ENCODE assay signal across 8 cellular contexts in the genomic region with DNA sequence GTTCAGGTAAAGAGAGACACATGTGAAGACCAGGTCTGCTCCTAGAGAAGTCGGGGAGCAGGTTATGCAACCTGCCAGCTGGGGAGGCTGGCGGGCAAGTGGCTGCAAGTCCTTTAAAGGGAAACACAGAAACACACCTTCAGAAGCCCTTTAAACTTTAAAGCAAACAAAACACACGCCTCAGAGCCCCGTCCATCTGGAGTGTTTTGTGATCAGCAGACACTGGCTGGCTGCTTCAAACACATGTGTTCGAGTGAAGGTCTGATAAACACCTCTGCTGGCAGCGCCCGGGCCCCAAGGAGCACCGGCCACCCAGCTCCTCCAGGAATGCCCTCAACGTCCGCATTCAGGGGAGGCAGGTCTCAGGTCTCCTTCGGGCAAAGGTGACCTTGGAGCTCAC. TPM values are rescaled to one million over a fixed set of nuclear protein-coding genes. Genes with fewer than 3 reads are reported as not detected.
DNase-seq lines count a peak whose midpoint lies in the region; ATAC-seq, FAIRE-seq and TF ChIP-seq lines count a peak whose summit lies in the region.
"Had no signal": no experiment of that assay in that cellular context is flagged by ENCODE, and none has a peak within 500 bp of the region (broad histone marks: within the 10 kb centered on the region; RNA-seq: fewer than 3 reads in every experiment).

No MANE protein-coding gene starts in this region.

- H3K4me1 ChIP-seq in GM23338 (ENCODE audit: insufficient read depth) (peaks cover 28% of the 10 kb centered on the region), hepatocyte (ENCODE audit: insufficient read depth) (peaks cover 32% of the 10 kb centered on the region), suprapubic skin (peaks cover 49% of the 10 kb centered on the region)
- H3K4me1 ChIP-seq: esophagus muscularis mucosa had no signal

- TF ChIP-seq EP300 in suprapubic skin (IDR thresholded peaks at IDR 0.05) = no peak

- H3K36me3 Mint-ChIP-seq in GM23338 (ENCODE audit: low read depth) = peaks cover 24% of the 10 kb centered on the region

- H3K4me3 Mint-ChIP-seq in GM23338 = no peak overlapping the region

- H3K9me2 ChIP-seq in GM23338 (ENCODE audit: insufficient read depth) = no peaks in the 10 kb centered on the region
- H3K9me2 ChIP-seq in hepatocyte (replicated peaks; ENCODE audit: insufficient read depth) = no peaks in the 10 kb centered on the region

- no peak overlapping the region for H3K27ac Mint-ChIP-seq in GM23338

- peaks cover 54% of the 10 kb centered on the region for H3K4me1 Mint-ChIP-seq in GM23338

- H3K27me3 ChIP-seq in GM23338 (ENCODE audit: insufficient read depth) (no peaks in the 10 kb centered on the region), hepatocyte (no peaks in the 10 kb centered on the region), suprapubic skin (no peaks in the 10 kb centered on the region)

- no peak overlapping the region for H3K27ac ChIP-seq in GM23338 (ENCODE audit: low read depth)
- H3K27ac ChIP-seq in hepatocyte = peak overlapping the region; percentile 72
- peak overlapping the region; percentile 90 for H3K27ac ChIP-seq in suprapubic skin
- H3K27ac ChIP-seq: esophagus muscularis mucosa had no signal

- H3K27me3 Mint-ChIP-seq in GM23338 (ENCODE audit: insufficient read depth, low read depth, poor library complexity) = peaks cover 19% of the 10 kb centered on the region

- H3K9me3 Mint-ChIP-seq in GM23338 = no peaks in the 10 kb centered on the region

- H3K36me3 ChIP-seq in GM23338 (ENCODE audit: insufficient read depth) (no peaks in the 10 kb centered on the region), hepatocyte (replicated peaks; ENCODE audit: insufficient read depth, low read depth) (no peaks in the 10 kb centered on the region), suprapubic skin (peaks cover 10% of the 10 kb centered on the region)
- H3K36me3 ChIP-seq: esophagus muscularis mucosa had no signal

- peaks cover 9% of the 10 kb centered on the region; the same call in 1 of the 2 replicates for H3K79me2 ChIP-seq in GM23338 (replicated peaks; ENCODE audit: insufficient read depth)
- H3K79me2 ChIP-seq in hepatocyte = peaks cover 89% of the 10 kb centered on the region

- 0 out of 2 replicates have a peak, but pooled peaks cover 3% of the 10 kb centered on the region for H3F3A ChIP-seq in GM23338 (replicated peaks; ENCODE audit: low read depth)

- FAIRE-seq in urothelium cell line (lab: Jason Lieb, UNC) = no peak

- H3K4me2 ChIP-seq in GM23338 (peak overlapping the region; percentile 51; the same call in 1 of the 2 replicates), hepatocyte (peak overlapping the region; percentile 50)

- TF ChIP-seq POLR2A in suprapubic skin (IDR thresholded peaks at IDR 0.05) = no peak

- H2AFZ ChIP-seq in GM23338 = no peak overlapping the region
- no peak overlapping the region for H2AFZ ChIP-seq in hepatocyte

- TF ChIP-seq CTCF in GM23338 (conservative IDR thresholded peaks at IDR 0.05; ENCODE audit: low read depth in 2 of 2) (no peak), hepatocyte (IDR thresholded peaks at IDR 0.05; ENCODE audit: poor library complexity) (no peak), suprapubic skin (IDR thresholded peaks at IDR 0.05) (no peak)

- H3K9me3 ChIP-seq in hepatocyte (ENCODE audit: low read depth) (no peaks in the 10 kb centered on the region), suprapubic skin (no peaks in the 10 kb centered on the region)
- H3K9me3 ChIP-seq: esophagus muscularis mucosa had no signal

- 18% methylated on average over 11 of the region's 11 CpGs for WGBS in hepatocyte (ENCODE audit: low lambda C conversion rate, missing lambda C conversion rate)
- 47% methylated on average over 11 of the region's 11 CpGs for WGBS in suprapubic skin

- no peak for ATAC-seq in GM23338
- ATAC-seq in HG02885 (IDR thresholded peaks at IDR 0.05; ENCODE audit: poor library complexity, unreplicated experiment) = no peak

- no peak overlapping the region for H3K4me3 ChIP-seq in GM23338
- H3K4me3 ChIP-seq in hepatocyte = no peak overlapping the region
- H3K4me3 ChIP-seq in suprapubic skin = peak overlapping the region; percentile 26
- H3K4me3 ChIP-seq: esophagus muscularis mucosa had no signal

- no peak for DNase-seq in GM23338 (ENCODE audit: low spot score)
- peak; percentile 54 for DNase-seq in NCI-H524 treated with DMSO at 0.1 percent for 48 hours (lab: John Stamatoyannopoulos, UW)
- DNase-seq in hepatocyte (ENCODE audit: low spot score) = peak; percentile 63
- DNase-seq in suprapubic skin (ENCODE audit: low spot score in 2 of 2) = no peak
- DNase-seq in superior temporal gyrus (ENCODE audit: extremely low spot score) = no peak
- DNase-seq in urothelium cell line (ENCODE audit: low spot score) = no peak

- H4K20me1 ChIP-seq in GM23338 (replicated peaks; ENCODE audit: insufficient read depth) (peaks cover 11% of the 10 kb centered on the region), hepatocyte (ENCODE audit: insufficient read depth, poor library complexity, severe bottlenecking) (peaks cover 62% of the 10 kb centered on the region)

TF ChIP-seq in GM23338, 12 proteins besides CTCF, POLR2A, EP300 and RAD21 (continues in another document):
- TF ChIP-seq CREB1 (CRISPR knock-in tag; IDR thresholded peaks at IDR 0.05; ENCODE audit: low read depth) (no peak), ZNF331 (CRISPR knock-in tag; IDR thresholded peaks at IDR 0.05; ENCODE audit: low read depth) (no peak), POLR2AphosphoS5 (IDR thresholded peaks at IDR 0.05; ENCODE audit: low read depth) (no peak), NANOG (IDR thresholded peaks at IDR 0.05; ENCODE audit: borderline replicate concordance) (no peak), EZH2phosphoT487 (IDR thresholded peaks at IDR 0.05; ENCODE audit: unreplicated experiment) (no peak), EZH2 (IDR thresholded peaks at IDR 0.05; ENCODE audit: low read depth, unreplicated experiment) (no peak), STAT1 (IDR thresholded peaks at IDR 0.05; ENCODE audit: unreplicated experiment) (no peak)
- TF ChIP-seq, protein P1, sequence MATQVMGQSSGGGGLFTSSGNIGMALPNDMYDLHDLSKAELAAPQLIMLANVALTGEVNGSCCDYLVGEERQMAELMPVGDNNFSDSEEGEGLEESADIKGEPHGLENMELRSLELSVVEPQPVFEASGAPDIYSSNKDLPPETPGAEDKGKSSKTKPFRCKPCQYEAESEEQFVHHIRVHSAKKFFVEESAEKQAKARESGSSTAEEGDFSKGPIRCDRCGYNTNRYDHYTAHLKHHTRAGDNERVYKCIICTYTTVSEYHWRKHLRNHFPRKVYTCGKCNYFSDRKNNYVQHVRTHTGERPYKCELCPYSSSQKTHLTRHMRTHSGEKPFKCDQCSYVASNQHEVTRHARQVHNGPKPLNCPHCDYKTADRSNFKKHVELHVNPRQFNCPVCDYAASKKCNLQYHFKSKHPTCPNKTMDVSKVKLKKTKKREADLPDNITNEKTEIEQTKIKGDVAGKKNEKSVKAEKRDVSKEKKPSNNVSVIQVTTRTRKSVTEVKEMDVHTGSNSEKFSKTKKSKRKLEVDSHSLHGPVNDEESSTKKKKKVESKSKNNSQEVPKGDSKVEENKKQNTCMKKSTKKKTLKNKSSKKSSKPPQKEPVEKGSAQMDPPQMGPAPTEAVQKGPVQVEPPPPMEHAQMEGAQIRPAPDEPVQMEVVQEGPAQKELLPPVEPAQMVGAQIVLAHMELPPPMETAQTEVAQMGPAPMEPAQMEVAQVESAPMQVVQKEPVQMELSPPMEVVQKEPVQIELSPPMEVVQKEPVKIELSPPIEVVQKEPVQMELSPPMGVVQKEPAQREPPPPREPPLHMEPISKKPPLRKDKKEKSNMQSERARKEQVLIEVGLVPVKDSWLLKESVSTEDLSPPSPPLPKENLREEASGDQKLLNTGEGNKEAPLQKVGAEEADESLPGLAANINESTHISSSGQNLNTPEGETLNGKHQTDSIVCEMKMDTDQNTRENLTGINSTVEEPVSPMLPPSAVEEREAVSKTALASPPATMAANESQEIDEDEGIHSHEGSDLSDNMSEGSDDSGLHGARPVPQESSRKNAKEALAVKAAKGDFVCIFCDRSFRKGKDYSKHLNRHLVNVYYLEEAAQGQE (IDR thresholded peaks at IDR 0.05; ENCODE audit: unreplicated experiment) = no peak
- TF ChIP-seq, protein P2, sequence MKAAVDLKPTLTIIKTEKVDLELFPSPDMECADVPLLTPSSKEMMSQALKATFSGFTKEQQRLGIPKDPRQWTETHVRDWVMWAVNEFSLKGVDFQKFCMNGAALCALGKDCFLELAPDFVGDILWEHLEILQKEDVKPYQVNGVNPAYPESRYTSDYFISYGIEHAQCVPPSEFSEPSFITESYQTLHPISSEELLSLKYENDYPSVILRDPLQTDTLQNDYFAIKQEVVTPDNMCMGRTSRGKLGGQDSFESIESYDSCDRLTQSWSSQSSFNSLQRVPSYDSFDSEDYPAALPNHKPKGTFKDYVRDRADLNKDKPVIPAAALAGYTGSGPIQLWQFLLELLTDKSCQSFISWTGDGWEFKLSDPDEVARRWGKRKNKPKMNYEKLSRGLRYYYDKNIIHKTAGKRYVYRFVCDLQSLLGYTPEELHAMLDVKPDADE (IDR thresholded peaks at IDR 0.05) = no peak

RNA-seq across cellular contexts. Expression of a gene that starts 15.2 kb away (rescaled TPM):
- total RNA-seq in GM23338 (2014; rRNA removed; shearing (Covaris generic)) = 9.2 and 9.9 TPM in 2 replicates
- polyA plus RNA-seq in GM23338 (2016; fragmentation: Nextera tagmentation; extraction: Ambion mirVana) (2.5 and 2.7 TPM in 2 replicates), hepatocyte (28.1 and 31.0 TPM in 2 replicates)
- total RNA-seq in hepatocyte (19.7 and 32.8 TPM in 2 replicates), suprapubic skin (10 to 100 TPM; 38.6 to 59.5 (median 50.0) TPM)

Comparison
In these comparisons a context has a peak if more than half of its experiments do, and no peak if none do; other contexts are left out.
1. DNase-seq: peak in NCI-H524 treated with DMSO at 0.1 percent for 48 hours (single experiment) and hepatocyte (single experiment); none in GM23338 (single experiment), suprapubic skin (0 of 2), superior temporal gyrus (single experiment) and urothelium cell line (single experiment).